8 cellular contexts compared by ENCODE assay signal in genomic region chr19:38647966-38648788, GRCh38. TPM values are rescaled to one million over a fixed set of nuclear protein-coding genes. Genes with fewer than 3 reads are reported as not detected.
A peak's percentile ranks its signal among the peaks of the same experiment; 100 is the strongest.
DNase-seq lines count a peak whose midpoint lies in the region; ATAC-seq and TF ChIP-seq lines count a peak whose summit lies in the region.

No MANE protein-coding gene starts in this region.

- peaks cover 3% of the 10 kb centered on the region for H3K27me3 Mint-ChIP-seq in HFFc6 (ENCODE audit: insufficient read depth)

- DNase-seq in HFFc6, result no peak
- no peak for DNase-seq in foreskin keratinocyte
- no peak for DNase-seq in T-helper 9 cell
- DNase-seq in medulla oblongata (ENCODE audit: extremely low spot score), result no peak
- DNase-seq in activated CD8-positive, alpha-beta memory T cell treated with anti-CD3 and anti-CD28 coated beads for 24 hours, result no peak

- H3K27me3 ChIP-seq in foreskin keratinocyte, result no peaks in the 10 kb centered on the region
- H3K27me3 ChIP-seq in skeletal muscle satellite cell (ENCODE audit: control insufficient read depth, insufficient read depth, low read length), result no peaks in the 10 kb centered on the region

- H3K9ac ChIP-seq in skeletal muscle satellite cell (ENCODE audit: low read depth, low read length), result peak overlapping the region; percentile 99

- no peak for TF ChIP-seq CTCF in HFFc6 (IDR thresholded peaks at IDR 0.05)
- TF ChIP-seq CTCF in VCaP (conservative IDR thresholded peaks at IDR 0.05), result no peak
- TF ChIP-seq CTCF in foreskin keratinocyte (conservative IDR thresholded peaks at IDR 0.05), result no peak

- H3K27ac ChIP-seq in VCaP, result peak overlapping the region; percentile 92
- H3K27ac ChIP-seq in foreskin keratinocyte, result peak overlapping the region; percentile 95

- H3K36me3 ChIP-seq in skeletal muscle satellite cell (ENCODE audit: insufficient read depth, low read length), result peaks cover 11% of the 10 kb centered on the region

- peak overlapping the region; percentile 99 for H3K4me3 Mint-ChIP-seq in HFFc6

- H3K4me1 ChIP-seq in foreskin keratinocyte, result peaks cover 20% of the 10 kb centered on the region
- peaks cover 34% of the 10 kb centered on the region for H3K4me1 ChIP-seq in skeletal muscle satellite cell (ENCODE audit: control insufficient read depth, insufficient read depth, low read length)

- peak overlapping the region; percentile 99 for H3K27ac Mint-ChIP-seq in HFFc6

- peaks cover 40% of the 10 kb centered on the region for H3K4me1 Mint-ChIP-seq in HFFc6 (ENCODE audit: low read depth)

- peaks cover 8% of the 10 kb centered on the region for H3K9me3 Mint-ChIP-seq in HFFc6

- H3K4me2 ChIP-seq in skeletal muscle satellite cell (ENCODE audit: low read length), result peak overlapping the region; percentile 97

- H3K36me3 Mint-ChIP-seq in HFFc6 (ENCODE audit: low read depth), result peaks cover 41% of the 10 kb centered on the region

- H3K4me3 ChIP-seq in skeletal muscle satellite cell (ENCODE audit: low read length), result peak overlapping the region; percentile 97

- ATAC-seq in foreskin keratinocyte, result no peak
- no peak for ATAC-seq in HG03175 (IDR thresholded peaks at IDR 0.05; ENCODE audit: unreplicated experiment)

- H3K9me3 ChIP-seq in skeletal muscle satellite cell (replicated peaks; ENCODE audit: low read length), result no peaks in the 10 kb centered on the region

RNA-seq across cellular contexts. Expression of gene ACTN4, which starts 0.7 kb away (rescaled TPM):
- total RNA-seq in HFFc6 (2021; fragmentation: NEBNext Ultra II Directional; extraction: Animal tissue kit (Norgen Biotek cat#: 25700)), result 1,000 to 10,000 TPM in 5 of 6 experiments, 100 to 1,000 TPM in 1; 972 to 1,299 (median 1,250) TPM
- 499 and 534 TPM in 2 replicates for total RNA-seq in foreskin keratinocyte
- polyA plus RNA-seq in foreskin keratinocyte, result 532 and 546 TPM in 2 replicates
- 162 and 238 TPM in 2 replicates for total RNA-seq in skeletal muscle satellite cell (2012; rRNA removed)

RNA-seq across cellular contexts. Expression of gene EIF3K, which starts 29.2 kb away (rescaled TPM):
- total RNA-seq in HFFc6 (2021; fragmentation: NEBNext Ultra II Directional; extraction: Animal tissue kit (Norgen Biotek cat#: 25700)), result 100 to 1,000 TPM; 227 to 241 (median 238) TPM
- 273 and 286 TPM in 2 replicates for total RNA-seq in foreskin keratinocyte
- polyA plus RNA-seq in foreskin keratinocyte, result 377 and 390 TPM in 2 replicates
- 591 and 1,054 TPM in 2 replicates for total RNA-seq in skeletal muscle satellite cell (2012; rRNA removed)

RNA-seq across cellular contexts. Expression of gene MAP4K1, which starts 30.4 kb away (rescaled TPM):
- under 1 TPM in 3 of 6 experiments, not detected in 3; 0.27 to 0.74 (median 0.28) TPM for total RNA-seq in HFFc6 (2021; fragmentation: NEBNext Ultra II Directional; extraction: Animal tissue kit (Norgen Biotek cat#: 25700))
- 0.21 TPM in 1 of 2 replicates, not detected in the other for total RNA-seq in foreskin keratinocyte
- 0.12 and 0.28 TPM in 2 replicates for polyA plus RNA-seq in foreskin keratinocyte
- total RNA-seq in skeletal muscle satellite cell (2012; rRNA removed), result 0.25 TPM in 1 of 2 replicates, not detected in the other
